11 cellular contexts compared by ENCODE assay signal in the genomic region with DNA sequence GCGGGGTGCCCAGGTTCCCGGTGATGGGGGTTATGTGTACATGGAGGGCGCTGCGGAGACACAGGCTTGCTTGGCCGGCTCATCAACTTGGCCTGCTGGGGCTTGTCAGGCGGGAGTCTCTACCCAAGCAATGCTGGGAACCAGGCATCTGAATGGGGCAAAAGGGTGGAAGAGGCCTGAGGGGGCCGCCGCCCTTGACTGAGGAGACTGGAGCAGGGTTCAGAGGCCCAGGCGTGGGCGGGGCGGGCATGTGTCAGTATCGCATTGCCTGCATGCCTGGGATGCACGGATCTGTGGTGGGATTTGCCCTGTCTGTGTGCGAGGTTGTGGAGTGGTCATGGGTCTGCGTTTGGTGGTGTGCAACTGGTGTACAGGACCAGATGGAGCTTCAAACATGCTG. TPM values are rescaled to one million over a fixed set of nuclear protein-coding genes. Genes with fewer than 3 reads are reported as not detected.
A peak's percentile ranks its signal among the peaks of the same experiment; 100 is the strongest.
DNase-seq lines count a peak whose midpoint lies in the region; ATAC-seq and TF ChIP-seq lines count a peak whose summit lies in the region.
"Had no signal": no experiment of that assay in that cellular context is flagged by ENCODE, and none has a peak within 500 bp of the region (broad histone marks: within the 10 kb centered on the region; RNA-seq: fewer than 3 reads in every experiment).

No MANE protein-coding gene starts in this region.

- no peak for TF ChIP-seq RAD21 in IMR-90 (IDR thresholded peaks at IDR 0.05; ENCODE audit: low read length)

- peaks cover 10 to 13% of the 10 kb centered on the region in 2 donors for H3K4me1 Mint-ChIP-seq in natural killer cell

- peaks cover 22% of the 10 kb centered on the region for H4K20me1 ChIP-seq in IMR-90 (ENCODE audit: insufficient read depth, low read length)

- peak overlapping the region; percentile 95; the same call in 2 of the 3 replicates for H2BK15ac ChIP-seq in IMR-90 (ENCODE audit: low read depth, low read length)

- peaks cover 14 to 20% of the 10 kb centered on the region in 2 donors for H3K27me3 Mint-ChIP-seq in natural killer cell (ENCODE audit: low read depth in 2 of 2)

- peak overlapping the region; percentile 94 for H3K23ac ChIP-seq in IMR-90 (ENCODE audit: low read depth, low read length)

- no peak for ATAC-seq in IMR-90 (ENCODE audit: low read depth)
- no peak for ATAC-seq in GM18873 (IDR thresholded peaks at IDR 0.05; ENCODE audit: low FRiP score, unreplicated experiment)
- ATAC-seq in GM21390 (IDR thresholded peaks at IDR 0.05; ENCODE audit: unreplicated experiment), result no peak
- no peak for ATAC-seq in natural killer cell

- no peaks in the 10 kb centered on the region for H3K9me3 Mint-ChIP-seq in natural killer cell

- 83% methylated on average over 7 of the region's 15 CpGs; no CpG with 5 or more reads in 1 of the 2 experiments for WGBS in IMR-90 (ENCODE audit: extremely low coverage in 2 of 2, insufficient read length in 1 of 2), 2 experiments
- WGBS in tibial nerve, 2 donors, result 37 to 44% methylated on average over 13 to 14 of the region's 15 CpGs

- peak overlapping the region; percentile 78 for H2AK9ac ChIP-seq in IMR-90 (replicated peaks; ENCODE audit: low read depth, low read length, poor library complexity)

- no peak overlapping the region for H3K27ac Mint-ChIP-seq in natural killer cell

- H3K4me3 Mint-ChIP-seq in natural killer cell, result no peak overlapping the region

- H3K14ac ChIP-seq in IMR-90 (replicated peaks; ENCODE audit: low read depth, low read length), result peak overlapping the region; percentile 50

- TF ChIP-seq CTCF in IMR-90 (conservative IDR thresholded peaks at IDR 0.05; ENCODE audit: low read depth, low read length) (no peak), tibial nerve (IDR thresholded peaks at IDR 0.05) (no peak), natural killer cell (IDR thresholded peaks at IDR 0.05) (no peak)

- peak overlapping the region; percentile 96 for H2AK5ac ChIP-seq in IMR-90 (ENCODE audit: low read depth, low read length)

- H3K27me3 ChIP-seq in IMR-90 (ENCODE audit: control insufficient read depth, insufficient read depth, low read length) (no peaks in the 10 kb centered on the region), tibial nerve (no peaks in the 10 kb centered on the region)
- H3K27me3 ChIP-seq: pancreas had no signal

- H3K4me3 ChIP-seq in IMR-90 (ENCODE audit: insufficient read depth, low read depth, low read length), result no peak overlapping the region
- H3K4me3 ChIP-seq in tibial nerve, result no peak overlapping the region
- H3K4me3 ChIP-seq: pancreas had no signal

- H3K36me3 ChIP-seq in IMR-90 (ENCODE audit: control insufficient read depth, insufficient read depth, low read length) (peaks cover 5% of the 10 kb centered on the region; the same call in 1 of the 2 replicates), tibial nerve (no peaks in the 10 kb centered on the region)
- H3K36me3 ChIP-seq: pancreas had no signal

- peak overlapping the region; percentile 98 for H2BK5ac ChIP-seq in IMR-90 (ENCODE audit: low read depth, low read length, poor library complexity, severe bottlenecking)

- H3K36me3 Mint-ChIP-seq in natural killer cell, result no peaks in the 10 kb centered on the region

- H2BK20ac ChIP-seq in IMR-90 (ENCODE audit: low read depth, low read length), result peak overlapping the region; percentile 97

- peaks cover 37% of the 10 kb centered on the region for H3K9me1 ChIP-seq in IMR-90 (ENCODE audit: insufficient read depth, low read length)

- TF ChIP-seq POLR2A in IMR-90 (IDR thresholded peaks at IDR 0.05; ENCODE audit: low read depth, low read length) (no peak), tibial nerve (IDR thresholded peaks at IDR 0.05) (no peak)

- peak overlapping the region; percentile 93 to 98 for H4K8ac ChIP-seq in IMR-90 (ENCODE audit: low read depth in 2 of 2, low read length in 2 of 2)

- DNase-seq in IMR-90 (no peak), kidney tubule cell (ENCODE audit: low spot score) (peak; percentile 54), tibial nerve (ENCODE audit: low spot score in 2 of 2) (no peak), NCI-H1092 treated with DMSO at 0.1 percent for 48 hours (lab: John Stamatoyannopoulos, UW) (no peak), natural killer cell (no peak)
- DNase-seq: hypothalamus, NCI-H2227 treated with DMSO at 0.1 percent for 48 hours, pancreas had no signal

- H3K4me1 ChIP-seq in IMR-90 (ENCODE audit: control insufficient read depth, insufficient read depth, low read length), result peaks cover 47% of the 10 kb centered on the region
- H3K4me1 ChIP-seq in tibial nerve, result peaks cover 0 to 74% (median 54%) of the 10 kb centered on the region in 4 donors
- H3K4me1 ChIP-seq: pancreas had no signal

- BruUV-seq in IMR-90 (replicated peaks; lab: Mats Ljungman, UMichigan), result no TSS peak

- no peak for TF ChIP-seq EP300 in tibial nerve (IDR thresholded peaks at IDR 0.05)

- POLR2A ChIA-PET in IMR-90 (lab: Charles Lee; ENCODE audit: unreplicated experiment), result no interaction called here

- H3K56ac ChIP-seq in IMR-90 (ENCODE audit: extremely low read depth, insufficient read depth, low read length), result 0 out of 2 replicates have a peak overlapping the region, but pooled peaks have one; percentile 19

- in situ Hi-C loops in IMR-90 (cut with MboI; ENCODE audit: low sequenced_read_pairs), result no loop called here

- H3K4ac ChIP-seq in IMR-90 (ENCODE audit: low read depth, low read length), result peak overlapping the region; percentile 100

- CTCF ChIA-PET in IMR-90 (lab: Yijun Ruan, JAX), result no interaction called here

- peaks cover 35 to 79% of the 10 kb centered on the region in 2 experiments for H3K79me1 ChIP-seq in IMR-90 (ENCODE audit: low read depth in 1 of 2, low read length in 2 of 2)

- dilution Hi-C loops in IMR-90 (cut with HindIII; ENCODE audit: low sequenced_read_pairs, unreplicated experiment), result no loop called here

- H2AFZ ChIP-seq in IMR-90 (replicated peaks; ENCODE audit: low read length, poor library complexity), result peak overlapping the region; percentile 1

- no peaks in the 10 kb centered on the region for H3K9me3 ChIP-seq in IMR-90 (ENCODE audit: control insufficient read depth, insufficient read depth, low read length)
- no peaks in the 10 kb centered on the region for H3K9me3 ChIP-seq in tibial nerve
- H3K9me3 ChIP-seq: pancreas had no signal

- intact Hi-C loops in IMR-90 (cut with micrococcal nuclease) (no loop called here), natural killer cell (cut with micrococcal nuclease) (no loop called here)

- H3K4me2 ChIP-seq in IMR-90 (ENCODE audit: low read depth, low read length), result peak overlapping the region; percentile 30; the same call in 1 of the 2 replicates

- peak overlapping the region; percentile 54; the same call in 1 of the 2 replicates for H3K9ac ChIP-seq in IMR-90 (ENCODE audit: low read depth, low read length)

- H3K27ac ChIP-seq in IMR-90 (ENCODE audit: insufficient read depth, low read length), result peak overlapping the region; percentile 99
- peak overlapping the region; percentile 15 for H3K27ac ChIP-seq in cingulate gyrus (ENCODE audit: low read depth, low read length)
- peak overlapping the region in 3 of 4 donors; percentile 42 to 93 (median 88) for H3K27ac ChIP-seq in tibial nerve
- H3K27ac ChIP-seq: pancreas had no signal

- H4K91ac ChIP-seq in IMR-90 (ENCODE audit: insufficient read depth, low read depth, low read length), result peak overlapping the region; percentile 100

- H3K18ac ChIP-seq in IMR-90 (ENCODE audit: low read depth, low read length), result peak overlapping the region; percentile 45

- H4K5ac ChIP-seq in IMR-90 (ENCODE audit: low read depth, low read length), result peak overlapping the region; percentile 82

- H2BK120ac ChIP-seq in IMR-90 (ENCODE audit: low read depth, low read length), result peak overlapping the region; percentile 98

TF ChIP-seq in IMR-90, 13 proteins besides CTCF, POLR2A, EP300 and RAD21:
- TF ChIP-seq CEBPB (IDR thresholded peaks at IDR 0.05; ENCODE audit: low read depth, low read length), result no peak
- TF ChIP-seq BHLHE40 (IDR thresholded peaks at IDR 0.05; ENCODE audit: low read depth, low read length), result no peak
- TF ChIP-seq, protein P1, sequence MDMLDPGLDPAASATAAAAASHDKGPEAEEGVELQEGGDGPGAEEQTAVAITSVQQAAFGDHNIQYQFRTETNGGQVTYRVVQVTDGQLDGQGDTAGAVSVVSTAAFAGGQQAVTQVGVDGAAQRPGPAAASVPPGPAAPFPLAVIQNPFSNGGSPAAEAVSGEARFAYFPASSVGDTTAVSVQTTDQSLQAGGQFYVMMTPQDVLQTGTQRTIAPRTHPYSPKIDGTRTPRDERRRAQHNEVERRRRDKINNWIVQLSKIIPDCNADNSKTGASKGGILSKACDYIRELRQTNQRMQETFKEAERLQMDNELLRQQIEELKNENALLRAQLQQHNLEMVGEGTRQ (IDR thresholded peaks at IDR 0.05; ENCODE audit: low read depth, low read length), result no peak
- no peak for TF ChIP-seq FOS (IDR thresholded peaks at IDR 0.05; ENCODE audit: low read depth, low read length)
- TF ChIP-seq MAZ (IDR thresholded peaks at IDR 0.05; ENCODE audit: borderline replicate concordance, low read depth, low read length), result no peak
- no peak for TF ChIP-seq MXI1 (IDR thresholded peaks at IDR 0.05; ENCODE audit: borderline replicate concordance, low read depth, low read length)
- no peak for TF ChIP-seq SMC3 (IDR thresholded peaks at IDR 0.05; ENCODE audit: low read depth, low read length)
- TF ChIP-seq RCOR1 (IDR thresholded peaks at IDR 0.05; ENCODE audit: insufficient replicate concordance, low read length), result no peak
- no peak for TF ChIP-seq RFX5 (IDR thresholded peaks at IDR 0.05; ENCODE audit: low read depth, low read length)
- no peak for TF ChIP-seq CHD1 (IDR thresholded peaks at IDR 0.05; ENCODE audit: low read depth, low read length)
- no peak for TF ChIP-seq NFE2L2 (IDR thresholded peaks at IDR 0.05; ENCODE audit: low read depth, low read length)

RNA-seq across cellular contexts. Expression of a gene that starts 21.1 kb away (rescaled TPM):
- total RNA-seq in IMR-90 (2012; rRNA removed) (9.3 and 17.8 TPM in 2 replicates), tibial nerve (10 to 100 TPM; 41.0 to 80.7 (median 65.7) TPM), natural killer cell (1 to 10 TPM in 2 of 3 donors, under 1 TPM in 1; 0.19 to 1.8 (median 1.7) TPM)
- 42.7 and 43.3 TPM in 2 replicates for polyA plus RNA-seq in IMR-90 (2012; rRNA removed)
- polyA plus RNA-seq in IMR-90 (2012; cell fraction: cytosol; rRNA removed), result 30.0 and 40.5 TPM in 2 replicates
- polyA plus RNA-seq in IMR-90 (2012; cell fraction: nucleus; rRNA removed; ENCODE audit: low replicate concordance), result 56.1 and 68.3 TPM in 2 replicates

Comparison
In these comparisons a context has a peak if more than half of its experiments do, and no peak if none do; other contexts are left out.
1. H3K27ac ChIP-seq: peak in every context shown above with its lines; median percentile 99 in IMR-90; 88 in tibial nerve; 15 in cingulate gyrus.